ENCODE assay signal across 16 cellular contexts in the genomic region with DNA sequence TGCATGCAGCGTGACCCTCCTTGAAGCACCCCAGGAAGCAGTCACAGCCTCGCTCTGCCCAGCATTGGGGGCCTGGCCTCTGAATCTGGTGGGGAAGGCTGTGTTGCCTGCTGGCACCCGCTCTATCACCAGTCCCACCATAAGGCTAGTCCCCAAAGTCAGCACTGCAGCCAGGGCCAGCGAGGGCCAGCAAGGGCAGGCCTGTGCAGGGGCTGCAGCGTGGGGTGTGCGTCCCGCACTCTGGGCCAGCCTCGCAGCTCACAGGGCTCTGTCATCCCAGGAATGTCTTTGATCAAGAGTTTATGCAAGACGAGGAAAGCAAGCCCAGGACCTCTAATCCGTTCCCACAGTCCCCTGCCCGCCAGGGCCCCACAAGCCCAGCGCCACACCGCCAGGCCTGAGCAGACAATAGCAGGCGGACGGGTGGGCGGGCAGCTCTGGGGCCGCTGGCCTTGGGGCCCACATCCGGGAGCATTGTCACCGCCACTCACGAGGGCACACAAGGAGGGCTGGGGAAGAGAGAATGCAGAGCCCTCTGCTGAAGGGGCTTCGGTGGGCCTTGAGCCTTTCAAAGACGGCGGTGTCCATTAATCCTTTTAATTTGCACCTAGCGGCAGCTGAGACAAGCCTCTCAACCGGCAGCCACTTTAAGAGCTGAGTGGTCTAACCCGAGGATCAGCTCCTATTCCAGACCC. TPM values are rescaled to one million over a fixed set of nuclear protein-coding genes. Genes with fewer than 3 reads are reported as not detected.
A peak's percentile ranks its signal among the peaks of the same experiment; 100 is the strongest.
DNase-seq lines count a peak whose midpoint lies in the region; ATAC-seq and TF ChIP-seq lines count a peak whose summit lies in the region.
"Had no signal": no experiment of that assay in that cellular context is flagged by ENCODE, and none has a peak within 500 bp of the region (broad histone marks: within the 10 kb centered on the region; RNA-seq: fewer than 3 reads in every experiment).

No MANE protein-coding gene starts in this region.

- H3K36me3 ChIP-seq in SJSA1, result peaks cover 44% of the 10 kb centered on the region
- peaks cover 3% of the 10 kb centered on the region for H3K36me3 ChIP-seq in iPS-15b (ENCODE audit: control insufficient read depth, insufficient read depth, low read length)

- H3K79me1 ChIP-seq in H9 (ENCODE audit: insufficient read depth, low read depth, low read length, poor library complexity, severe bottlenecking), result no peaks in the 10 kb centered on the region

- no peaks in the 10 kb centered on the region for H4K20me1 ChIP-seq in H9 (ENCODE audit: control insufficient read depth, insufficient read depth, insufficient read length)

- no peak overlapping the region for H3K56ac ChIP-seq in H9 (ENCODE audit: insufficient read length, low read depth, low read length)

- no peak overlapping the region for H3K23ac ChIP-seq in H9 (ENCODE audit: insufficient read length, low read depth, low read length)

- peaks cover 42 to 47% of the 10 kb centered on the region in 2 experiments for H3K4me1 Mint-ChIP-seq in H9
- no peaks in the 10 kb centered on the region for H3K4me1 Mint-ChIP-seq in activated CD8-positive, alpha-beta T cell treated with anti-CD3 and anti-CD28 coated beads, Interleukin-2, amount 10 ng/mL, durations not matched to agents 7 days and 5 days (ENCODE audit: low read depth)
- H3K4me1 Mint-ChIP-seq: activated CD4-positive, alpha-beta memory T cell treated with anti-CD3 and anti-CD28 coated beads, Interleukin-2, amount 10 ng/mL, durations not matched to agents 7 days and 5 days; activated naive CD4-positive, alpha-beta T cell treated with anti-CD3 and anti-CD28 coated beads, Interleukin-2, amount 10 ng/mL, durations not matched to agents 7 days and 5 days; central memory CD8-positive, alpha-beta T cell had no signal

- H3K23me2 ChIP-seq in H9 (ENCODE audit: insufficient read length, low read depth, low read length, poor library complexity, severe bottlenecking), result no peaks in the 10 kb centered on the region

- H3K4me1 ChIP-seq in H9 (ENCODE audit: insufficient read depth, low read length) (no peaks in the 10 kb centered on the region), SJSA1 (replicated peaks) (peaks cover 50% of the 10 kb centered on the region), iPS-15b (ENCODE audit: control insufficient read depth, insufficient read depth, low read length) (peaks cover 5% of the 10 kb centered on the region)
- H3K4me1 ChIP-seq: suprapubic skin had no signal

- no peak overlapping the region for H2BK20ac ChIP-seq in H9 (ENCODE audit: low read depth, low read length, poor library complexity, severe bottlenecking)

- WGBS in H9 (ENCODE audit: extremely low coverage, insufficient read length, low lambda C conversion rate), result no CpG with 5 or more reads among the region's 26 CpGs

- H3K9ac ChIP-seq in H9 (ENCODE audit: extremely low read depth, insufficient read length, low read length) (no peak overlapping the region), iPS-15b (ENCODE audit: low read depth, low read length) (peak overlapping the region; percentile 26)

- no peak overlapping the region for H2BK12ac ChIP-seq in H9 (ENCODE audit: insufficient read length, low read depth, low read length)

- no peak overlapping the region for H3K4me2 ChIP-seq in H9 (ENCODE audit: insufficient read depth, insufficient read length, low read length)

- H2AK5ac ChIP-seq in H9 (ENCODE audit: insufficient read length, low read length), result no peak overlapping the region

- H3K36me3 Mint-ChIP-seq in H9 (ENCODE audit: insufficient read depth in 1 of 3, low read depth in 3 of 3), result peaks cover under 1 to 16% (median 14%) of the 10 kb centered on the region in 3 experiments; a peak in 6 of 7 replicates
- no peaks in the 10 kb centered on the region for H3K36me3 Mint-ChIP-seq in activated naive CD4-positive, alpha-beta T cell treated with anti-CD3 and anti-CD28 coated beads, Interleukin-2, amount 50 U/mL, for 72 hours
- H3K36me3 Mint-ChIP-seq in activated CD8-positive, alpha-beta T cell treated with anti-CD3 and anti-CD28 coated beads, Interleukin-2, amount 10 ng/mL, durations not matched to agents 7 days and 5 days (ENCODE audit: low read depth), result no peaks in the 10 kb centered on the region
- H3K36me3 Mint-ChIP-seq: activated naive CD4-positive, alpha-beta T cell treated with anti-CD3 and anti-CD28 coated beads, Interleukin-2, amount 10 ng/mL, durations not matched to agents 7 days and 5 days had no signal

- no peak overlapping the region for H2BK5ac ChIP-seq in H9 (ENCODE audit: insufficient read length, low read length)

- H3K79me2 ChIP-seq in H9 (ENCODE audit: insufficient read depth, low read length), result no peaks in the 10 kb centered on the region

- H2AFZ ChIP-seq in H9 (ENCODE audit: low read length), result no peak overlapping the region

- H3K9me3 Mint-ChIP-seq in H9, result no peaks in the 10 kb centered on the region
- H3K9me3 Mint-ChIP-seq in activated naive CD4-positive, alpha-beta T cell treated with anti-CD3 and anti-CD28 coated beads, Interleukin-2, amount 50 U/mL, for 72 hours, result no peaks in the 10 kb centered on the region
- H3K9me3 Mint-ChIP-seq in activated CD8-positive, alpha-beta T cell treated with anti-CD3 and anti-CD28 coated beads, Interleukin-2, amount 10 ng/mL, durations not matched to agents 7 days and 5 days (ENCODE audit: insufficient read depth), result no peaks in the 10 kb centered on the region
- H3K9me3 Mint-ChIP-seq: activated CD4-positive, alpha-beta memory T cell treated with anti-CD3 and anti-CD28 coated beads, Interleukin-2, amount 10 ng/mL, durations not matched to agents 7 days and 5 days; activated naive CD4-positive, alpha-beta T cell treated with anti-CD3 and anti-CD28 coated beads, Interleukin-2, amount 10 ng/mL, durations not matched to agents 7 days and 5 days; central memory CD8-positive, alpha-beta T cell had no signal

- peak; percentile 88 for DNase-seq in H9
- peak; percentile 79 to 91 for DNase-seq in SJSA1 (ENCODE audit: low read depth in 1 of 2, low spot score in 2 of 2)
- DNase-seq in posterior vena cava (ENCODE audit: low spot score), result peak; percentile 66
- no peak for DNase-seq in activated naive CD4-positive, alpha-beta T cell treated with anti-CD3 and anti-CD28 coated beads, Interleukin-2, amount 50 U/mL, for 72 hours (ENCODE audit: low spot score in 2 of 2)
- no peak for DNase-seq in GF-D8 (lab: John Stamatoyannopoulos, UW)
- no peak for DNase-seq in activated CD8-positive, alpha-beta T cell treated with anti-CD3 and anti-CD28 coated beads, Interleukin-2, amount 10 ng/mL, durations not matched to agents 7 days and 5 days
- DNase-seq: activated CD4-positive, alpha-beta memory T cell treated with anti-CD3 and anti-CD28 coated beads, Interleukin-2, amount 10 ng/mL, durations not matched to agents 7 days and 5 days; activated naive CD4-positive, alpha-beta T cell treated with anti-CD3 and anti-CD28 coated beads, Interleukin-2, amount 10 ng/mL, durations not matched to agents 7 days and 5 days; NCI-H2107; T-helper 2 cell had no signal

- H3K27ac ChIP-seq in H9 (ENCODE audit: insufficient read length, low read depth, low read length) (no peak overlapping the region), SJSA1 (peak overlapping the region; percentile 50)
- H3K27ac ChIP-seq: esophagus muscularis mucosa, suprapubic skin had no signal

- no peaks in the 10 kb centered on the region for H3K27me3 ChIP-seq in H9 (ENCODE audit: insufficient read depth, low read length)
- no peaks in the 10 kb centered on the region for H3K27me3 ChIP-seq in SJSA1 (replicated peaks)
- H3K27me3 ChIP-seq in iPS-15b (ENCODE audit: control insufficient read depth, insufficient read depth, low read length), result no peaks in the 10 kb centered on the region
- H3K27me3 ChIP-seq: esophagus muscularis mucosa, suprapubic skin had no signal

- POLR2A ChIA-PET in activated CD8-positive, alpha-beta T cell treated with anti-CD3 and anti-CD28 coated beads, Interleukin-2, amount 10 ng/mL, durations not matched to agents 7 days and 5 days (lab: Charles Lee), result no interaction called here

- H3K4ac ChIP-seq in H9 (ENCODE audit: low read depth, low read length), result no peak overlapping the region

- peak overlapping the region in 2 of 3 experiments; percentile 70 to 81; a peak in 5 of 7 replicates for H3K27ac Mint-ChIP-seq in H9
- H3K27ac Mint-ChIP-seq in activated naive CD4-positive, alpha-beta T cell treated with anti-CD3 and anti-CD28 coated beads, Interleukin-2, amount 50 U/mL, for 72 hours, result no peak overlapping the region
- H3K27ac Mint-ChIP-seq in activated CD8-positive, alpha-beta T cell treated with anti-CD3 and anti-CD28 coated beads, Interleukin-2, amount 10 ng/mL, durations not matched to agents 7 days and 5 days, result no peak overlapping the region
- H3K27ac Mint-ChIP-seq: activated CD4-positive, alpha-beta memory T cell treated with anti-CD3 and anti-CD28 coated beads, Interleukin-2, amount 10 ng/mL, durations not matched to agents 7 days and 5 days; activated naive CD4-positive, alpha-beta T cell treated with anti-CD3 and anti-CD28 coated beads, Interleukin-2, amount 10 ng/mL, durations not matched to agents 7 days and 5 days had no signal

- H4K91ac ChIP-seq in H9 (ENCODE audit: insufficient read length, low read depth, low read length), result no peak overlapping the region

- intact Hi-C loops in posterior vena cava (cut with DNase I), result loop anchor here in 1 of 2 donors (5.0 kb wide), 1 partner anchor 1516 kb away; no protein-coding TSS in a partner anchor

- H3K18ac ChIP-seq in H9 (ENCODE audit: insufficient read length, low read depth, low read length), result peak overlapping the region; percentile 15

- H2BK15ac ChIP-seq in H9 (ENCODE audit: low read depth, low read length), result no peak overlapping the region

- no peaks in the 10 kb centered on the region for H3K9me3 ChIP-seq in H9 (ENCODE audit: control insufficient read depth, low read depth, low read length)
- H3K9me3 ChIP-seq in SJSA1 (replicated peaks), result no peaks in the 10 kb centered on the region
- H3K9me3 ChIP-seq in iPS-15b (ENCODE audit: control insufficient read depth, insufficient read depth, low read length), result no peaks in the 10 kb centered on the region
- H3K9me3 ChIP-seq: esophagus muscularis mucosa, suprapubic skin had no signal

- H3T11ph ChIP-seq in H9 (ENCODE audit: low read length), result no peak overlapping the region

- no peak overlapping the region; a peak in 2 of 5 replicates for H3K4me3 Mint-ChIP-seq in H9
- no peak overlapping the region for H3K4me3 Mint-ChIP-seq in activated CD8-positive, alpha-beta T cell treated with anti-CD3 and anti-CD28 coated beads, Interleukin-2, amount 10 ng/mL, durations not matched to agents 7 days and 5 days
- H3K4me3 Mint-ChIP-seq: activated CD4-positive, alpha-beta memory T cell treated with anti-CD3 and anti-CD28 coated beads, Interleukin-2, amount 10 ng/mL, durations not matched to agents 7 days and 5 days; activated naive CD4-positive, alpha-beta T cell treated with anti-CD3 and anti-CD28 coated beads, Interleukin-2, amount 10 ng/mL, durations not matched to agents 7 days and 5 days; central memory CD8-positive, alpha-beta T cell had no signal

- CTCF ChIA-PET in activated CD8-positive, alpha-beta T cell treated with anti-CD3 and anti-CD28 coated beads, Interleukin-2, amount 10 ng/mL, durations not matched to agents 7 days and 5 days (lab: Charles Lee), result interaction anchor here (5.4 kb wide), 1 partner anchor 13 kb away, joined by 33 read pairs; no protein-coding TSS in a partner anchor

- no peak overlapping the region for H3K4me3 ChIP-seq in SJSA1
- H3K4me3 ChIP-seq in iPS-15b (ENCODE audit: low read depth, low read length), result no peak overlapping the region
- H3K4me3 ChIP-seq: esophagus muscularis mucosa, suprapubic skin had no signal

- H4K8ac ChIP-seq in H9 (replicated peaks; ENCODE audit: insufficient read length, low read depth, low read length), result no peak overlapping the region

- H3K27me3 Mint-ChIP-seq in H9 (ENCODE audit: low read depth), result no peaks in the 10 kb centered on the region
- H3K27me3 Mint-ChIP-seq in activated CD8-positive, alpha-beta T cell treated with anti-CD3 and anti-CD28 coated beads, Interleukin-2, amount 10 ng/mL, durations not matched to agents 7 days and 5 days (ENCODE audit: low read depth), result no peaks in the 10 kb centered on the region
- H3K27me3 Mint-ChIP-seq: activated CD4-positive, alpha-beta memory T cell treated with anti-CD3 and anti-CD28 coated beads, Interleukin-2, amount 10 ng/mL, durations not matched to agents 7 days and 5 days; activated naive CD4-positive, alpha-beta T cell treated with anti-CD3 and anti-CD28 coated beads, Interleukin-2, amount 10 ng/mL, durations not matched to agents 7 days and 5 days; central memory CD8-positive, alpha-beta T cell had no signal

- ATAC-seq in activated naive CD4-positive, alpha-beta T cell treated with anti-CD3 and anti-CD28 coated beads, Interleukin-2, amount 50 U/mL, for 72 hours, result no peak
- no peak for ATAC-seq in activated CD8-positive, alpha-beta T cell treated with anti-CD3 and anti-CD28 coated beads, Interleukin-2, amount 10 ng/mL, durations not matched to agents 7 days and 5 days

- no peak overlapping the region for H4K5ac ChIP-seq in H9 (ENCODE audit: insufficient read length, low read depth, low read length)

- peak overlapping the region; percentile 66 for H3K14ac ChIP-seq in H9 (ENCODE audit: insufficient read depth, low read length)

- no peak for TF ChIP-seq CTCF in H9 (conservative IDR thresholded peaks at IDR 0.05)

- no peak overlapping the region for H2BK120ac ChIP-seq in H9 (ENCODE audit: low read depth, low read length, poor library complexity, severe bottlenecking)

RNA-seq across cellular contexts. Expression of a gene that starts 17.1 kb away (rescaled TPM):
- total RNA-seq in H9 (2021) (25.3 and 26.2 TPM in 2 replicates), posterior vena cava (10 to 100 TPM; 17.2 to 18.5 TPM)
- 54.7 and 78.1 TPM in 2 replicates for total RNA-seq in SJSA1 (2014; rRNA removed; shearing (Covaris generic))
- 10 to 100 TPM; 19.1 to 21.0 TPM for total RNA-seq in activated naive CD4-positive, alpha-beta T cell treated with anti-CD3 and anti-CD28 coated beads, Interleukin-2, amount 50 U/mL, for 72 hours
- 10 to 100 TPM; 21.0 to 23.0 TPM for total RNA-seq in activated CD8-positive, alpha-beta T cell treated with anti-CD3 and anti-CD28 coated beads, Interleukin-2, amount 10 ng/mL, durations not matched to agents 7 days and 5 days

RNA-seq across cellular contexts. Expression of a gene that starts 17.1 kb away (rescaled TPM):
- total RNA-seq in H9 (2021) (372 and 399 TPM in 2 replicates), posterior vena cava (100 to 1,000 TPM in 1 of 2 donors, 10 to 100 TPM in 1; 65.8 to 100 TPM)
- 579 and 793 TPM in 2 replicates for total RNA-seq in SJSA1 (2014; rRNA removed; shearing (Covaris generic))
- total RNA-seq in activated naive CD4-positive, alpha-beta T cell treated with anti-CD3 and anti-CD28 coated beads, Interleukin-2, amount 50 U/mL, for 72 hours, result under 1 TPM; 0.16 to 0.39 TPM
- under 1 TPM in 1 of 2 experiments, not detected in 1; 0.68 TPM for total RNA-seq in activated CD8-positive, alpha-beta T cell treated with anti-CD3 and anti-CD28 coated beads, Interleukin-2, amount 10 ng/mL, durations not matched to agents 7 days and 5 days

RNA-seq across cellular contexts. Expression of a gene that starts 45.8 kb away (rescaled TPM):
- 7.4 and 7.7 TPM in 2 replicates for total RNA-seq in H9 (2021)
- total RNA-seq in SJSA1 (2014; rRNA removed; shearing (Covaris generic)), result 3.0 and 10.3 TPM in 2 replicates
- not detected for total RNA-seq in posterior vena cava
- under 1 TPM in 1 of 2 donors, not detected in 1; 0.11 TPM for total RNA-seq in activated naive CD4-positive, alpha-beta T cell treated with anti-CD3 and anti-CD28 coated beads, Interleukin-2, amount 50 U/mL, for 72 hours
- not detected for total RNA-seq in activated CD8-positive, alpha-beta T cell treated with anti-CD3 and anti-CD28 coated beads, Interleukin-2, amount 10 ng/mL, durations not matched to agents 7 days and 5 days
- total RNA-seq: activated CD4-positive, alpha-beta memory T cell treated with anti-CD3 and anti-CD28 coated beads, Interleukin-2, amount 10 ng/mL, durations not matched to agents 7 days and 5 days; esophagus muscularis mucosa; M059J; OCI-LY7; suprapubic skin had no signal

Comparison
In these comparisons a context has a peak if more than half of its experiments do, and no peak if none do; other contexts are left out.
1. DNase-seq: peak in H9 (single experiment), SJSA1 (2 of 2) and posterior vena cava (single experiment); none in activated naive CD4-positive, alpha-beta T cell treated with anti-CD3 and anti-CD28 coated beads, Interleukin-2, amount 50 U/mL, for 72 hours (0 of 2), GF-D8 (single experiment) and activated CD8-positive, alpha-beta T cell treated with anti-CD3 and anti-CD28 coated beads, Interleukin-2, amount 10 ng/mL, durations not matched to agents 7 days and 5 days (single experiment).
2. H3K27ac Mint-ChIP-seq: peak in H9 (2 of 3); none in activated naive CD4-positive, alpha-beta T cell treated with anti-CD3 and anti-CD28 coated beads, Interleukin-2, amount 50 U/mL, for 72 hours (0 of 2) and activated CD8-positive, alpha-beta T cell treated with anti-CD3 and anti-CD28 coated beads, Interleukin-2, amount 10 ng/mL, durations not matched to agents 7 days and 5 days (single experiment).
3. RNA of a gene that starts 17.1 kb away (total RNA-seq): 579 to 793 TPM in SJSA1, 372 to 399 TPM in H9 and 65.8 to 100 TPM in posterior vena cava; 0.68 TPM in activated CD8-positive, alpha-beta T cell treated with anti-CD3 and anti-CD28 coated beads, Interleukin-2, amount 10 ng/mL, durations not matched to agents 7 days and 5 days and 0.16 to 0.39 TPM in activated naive CD4-positive, alpha-beta T cell treated with anti-CD3 and anti-CD28 coated beads, Interleukin-2, amount 50 U/mL, for 72 hours; every median in the first group is over 10 times any median in the second.